ENCODE assay signal across 8 cellular contexts in genomic region chr3:39447637-39448483, GRCh38. TPM values are rescaled to one million over a fixed set of nuclear protein-coding genes. Genes with fewer than 3 reads are reported as not detected.
DNase-seq lines count a peak whose midpoint lies in the region; ATAC-seq and TF ChIP-seq lines count a peak whose summit lies in the region.

No MANE protein-coding gene starts in this region.

- H3K4me1 ChIP-seq in Panc1 (ENCODE audit: control insufficient read depth, insufficient read depth, low read length), result no peaks in the 10 kb centered on the region
- H3K4me1 ChIP-seq in fibroblast of lung (ENCODE audit: control insufficient read depth, extremely low read depth, insufficient read depth, low read length), result no peaks in the 10 kb centered on the region
- H3K4me1 ChIP-seq in suprapubic skin, result peaks cover 3% of the 10 kb centered on the region

- H3K9ac ChIP-seq in fibroblast of lung (ENCODE audit: insufficient read depth, low read length) (no peak overlapping the region), neural cell (ENCODE audit: low read length) (no peak overlapping the region)

- ATAC-seq in GM21528 (IDR thresholded peaks at IDR 0.05; ENCODE audit: low FRiP score, unreplicated experiment) (peak; percentile 89), Panc1 (peak; percentile 96)

- TF ChIP-seq EP300 in neural cell (conservative IDR thresholded peaks at IDR 0.05; ENCODE audit: poor library complexity, severe bottlenecking) (no peak), suprapubic skin (IDR thresholded peaks at IDR 0.05) (no peak)

- intact Hi-C loops in Panc1 (cut with micrococcal nuclease; ENCODE audit: unreplicated experiment), result loop anchor here (1.0 kb wide), 1 partner anchor 50 kb away; no protein-coding TSS in a partner anchor

- H3K9me2 ChIP-seq in neural cell (ENCODE audit: insufficient read depth, low read length), result no peaks in the 10 kb centered on the region

- TF ChIP-seq RAD21 in neural cell (conservative IDR thresholded peaks at IDR 0.05), result peak; percentile 87

- peak; percentile 60 for DNase-seq in DMS114 treated with DMSO at 0.1 percent for 48 hours (lab: John Stamatoyannopoulos, UW; ENCODE audit: unreplicated experiment)
- DNase-seq in Jurkat, Clone E6-1 (ENCODE audit: low read depth, low spot score), result peak; percentile 74
- DNase-seq in Panc1 (ENCODE audit: low read depth, low spot score), result peak; percentile 57
- DNase-seq in activated T-cell treated with anti-CD3 and anti-CD28 coated beads, Interleukin-2, amount 50 U/mL, for 48 hours, result peak; percentile 59
- peak; percentile 69 to 87 for DNase-seq in fibroblast of lung (ENCODE audit: low read depth in 2 of 2)
- no peak for DNase-seq in suprapubic skin (ENCODE audit: low spot score in 2 of 2)

- CTCF ChIA-PET in Panc1 (lab: Charles Lee), result interaction anchor here (0.6 to 1.0 kb wide), 2 partner anchors 51 to 52 kb away, joined by 3 to 4 read pairs; no protein-coding TSS in a partner anchor

- no peaks in the 10 kb centered on the region for H3K79me2 ChIP-seq in fibroblast of lung (ENCODE audit: control insufficient read depth, insufficient read depth, low read length)
- H3K79me2 ChIP-seq in neural cell (replicated peaks; ENCODE audit: insufficient read depth, low read length), result no peaks in the 10 kb centered on the region

- no TSS peak for BruUV-seq in Panc1 (replicated peaks; lab: Mats Ljungman, UMichigan)

- POLR2A ChIA-PET in Panc1 (lab: Charles Lee), result no interaction called here

- H3K9me3 ChIP-seq in Panc1 (ENCODE audit: control insufficient read depth, insufficient read depth, low read depth, low read length) (no peaks in the 10 kb centered on the region), fibroblast of lung (ENCODE audit: control insufficient read depth, insufficient read depth, low read depth, low read length) (no peaks in the 10 kb centered on the region), neural cell (ENCODE audit: low read length) (no peaks in the 10 kb centered on the region), suprapubic skin (no peaks in the 10 kb centered on the region)

- H4K20me1 ChIP-seq in fibroblast of lung (ENCODE audit: control insufficient read depth, extremely low read depth, insufficient read depth, low read length) (no peaks in the 10 kb centered on the region), neural cell (ENCODE audit: insufficient read depth) (no peaks in the 10 kb centered on the region)

- TF ChIP-seq POLR2A in suprapubic skin (IDR thresholded peaks at IDR 0.05), result no peak

- 25% methylated on average over 13 of the region's 13 CpGs for WGBS in suprapubic skin

- H2AFZ ChIP-seq in fibroblast of lung (ENCODE audit: low read length) (no peak overlapping the region), neural cell (ENCODE audit: low read depth, low read length) (no peak overlapping the region)

- H3K27ac ChIP-seq in Panc1 (ENCODE audit: low read length) (no peak overlapping the region), fibroblast of lung (ENCODE audit: insufficient read depth, low read length) (no peak overlapping the region), neural cell (ENCODE audit: low read length) (no peak overlapping the region), suprapubic skin (no peak overlapping the region)

- H3K36me3 ChIP-seq in Panc1 (ENCODE audit: control insufficient read depth, insufficient read depth, low read length), result no peaks in the 10 kb centered on the region
- no peaks in the 10 kb centered on the region for H3K36me3 ChIP-seq in fibroblast of lung (ENCODE audit: control insufficient read depth, insufficient read depth, low read length)
- no peaks in the 10 kb centered on the region for H3K36me3 ChIP-seq in neural cell (ENCODE audit: insufficient read depth, low read length)
- no peaks in the 10 kb centered on the region for H3K36me3 ChIP-seq in suprapubic skin

- H3K27me3 ChIP-seq in Panc1 (ENCODE audit: control insufficient read depth, insufficient read depth, low read length) (no peaks in the 10 kb centered on the region), fibroblast of lung (ENCODE audit: control insufficient read depth, insufficient read depth, low read length) (no peaks in the 10 kb centered on the region), neural cell (ENCODE audit: insufficient read depth, low read depth, low read length) (no peaks in the 10 kb centered on the region), suprapubic skin (no peaks in the 10 kb centered on the region)

- peak; percentile 82 for TF ChIP-seq CTCF in Panc1 (IDR thresholded peaks at IDR 0.05)
- peak; percentile 93 for TF ChIP-seq CTCF in fibroblast of lung (conservative IDR thresholded peaks at IDR 0.05 in 1 of 2, IDR thresholded peaks at IDR 0.05 in 1 of 2; ENCODE audit: low read depth in 1 of 2, low read length in 2 of 2)
- TF ChIP-seq CTCF in neural cell (IDR thresholded peaks at IDR 0.05; ENCODE audit: poor library complexity, severe bottlenecking), result peak; percentile 91
- TF ChIP-seq CTCF in suprapubic skin (IDR thresholded peaks at IDR 0.05), result peak; percentile 52 to 75

- no peaks in the 10 kb centered on the region for H3F3A ChIP-seq in neural cell (ENCODE audit: insufficient read depth, low read length, poor library complexity, severe bottlenecking)

- no peak overlapping the region for H3K4me3 ChIP-seq in Jurkat, Clone E6-1 (ENCODE audit: low read length)
- H3K4me3 ChIP-seq in Panc1 (ENCODE audit: low read depth in 2 of 2, low read length in 2 of 2) (no peak overlapping the region), fibroblast of lung (replicated peaks in 1 of 4; ENCODE audit: control extremely low read depth in 1 of 4, insufficient read depth in 1 of 4, low read depth in 3 of 4, low read length in 4 of 4) (no peak overlapping the region), neural cell (ENCODE audit: low read length) (no peak overlapping the region), suprapubic skin (no peak overlapping the region)

- in situ Hi-C loops in Panc1 (cut with HindIII; ENCODE audit: low pct_unique_long_range_greater_than_20kb, low sequenced_read_pairs), result no loop called here

- H3K4me2 ChIP-seq in fibroblast of lung (ENCODE audit: extremely low read depth, insufficient read depth, low read length) (peak overlapping the region; percentile 52), neural cell (ENCODE audit: low read length) (no peak overlapping the region)

TF ChIP-seq in neural cell, 6 proteins besides CTCF, POLR2A, EP300 and RAD21:
- TF ChIP-seq MXI1 (conservative IDR thresholded peaks at IDR 0.05; ENCODE audit: poor library complexity, severe bottlenecking) (no peak), SMC3 (conservative IDR thresholded peaks at IDR 0.05; ENCODE audit: poor library complexity) (peak; percentile 86), TAF1 (IDR thresholded peaks at IDR 0.05; ENCODE audit: low read depth) (no peak)

RNA-seq across cellular contexts. Expression of gene MOBP, which starts 19.6 kb away (rescaled TPM):
- polyA plus RNA-seq in Jurkat, Clone E6-1 (2012; ENCODE audit: insufficient read depth, insufficient read length), result not detected
- not detected for total RNA-seq in Panc1 (2021; ENCODE audit: unreplicated experiment)
- polyA plus RNA-seq in Panc1 (2012; ENCODE audit: insufficient read length), result not detected
- not detected in 2 replicates for total RNA-seq in fibroblast of lung
- not detected in 2 replicates for polyA plus RNA-seq in fibroblast of lung
- not detected in 2 replicates for polyA plus RNA-seq in fibroblast of lung (2012)
- not detected in 2 replicates for polyA minus RNA-seq in fibroblast of lung (ENCODE audit: low replicate concordance)
- not detected in 2 replicates for polyA plus RNA-seq in neural cell
- polyA minus RNA-seq in neural cell, result 0.24 TPM in 1 of 2 replicates, not detected in the other
- total RNA-seq in suprapubic skin, result not detected

RNA-seq across cellular contexts. Expression of gene RPSA, which starts 41.3 kb away (rescaled TPM):
- 2,053 TPM for polyA plus RNA-seq in Jurkat, Clone E6-1 (2012; ENCODE audit: insufficient read depth, insufficient read length)
- total RNA-seq in Panc1 (2021; ENCODE audit: unreplicated experiment) (856 TPM), fibroblast of lung (1,607 and 2,136 TPM in 2 replicates), suprapubic skin (1,000 to 10,000 TPM in 3 of 4 donors, 100 to 1,000 TPM in 1; 758 to 1,526 (median 1,196) TPM)
- 738 TPM for polyA plus RNA-seq in Panc1 (2012; ENCODE audit: insufficient read length)
- polyA plus RNA-seq in fibroblast of lung (2,369 and 2,556 TPM in 2 replicates), neural cell (1,510 and 1,629 TPM in 2 replicates)
- 2,050 and 2,120 TPM in 2 replicates for polyA plus RNA-seq in fibroblast of lung (2012)
- polyA minus RNA-seq in fibroblast of lung (ENCODE audit: low replicate concordance) (2,125 and 2,781 TPM in 2 replicates), neural cell (796 and 802 TPM in 2 replicates)

Comparison
In these comparisons a context has a peak if more than half of its experiments do, and no peak if none do; other contexts are left out.
1. DNase-seq: peak in DMS114 treated with DMSO at 0.1 percent for 48 hours (single experiment), Jurkat, Clone E6-1 (single experiment), Panc1 (single experiment), activated T-cell treated with anti-CD3 and anti-CD28 coated beads, Interleukin-2, amount 50 U/mL, for 48 hours (2 of 2) and fibroblast of lung (2 of 2); none in suprapubic skin (0 of 2).
2. Peak in every context shown above with its lines, with median percentiles within 50 percentile points of each other: CTCF ChIP-seq.